19 cellular contexts compared by ENCODE assay signal in the genomic region with DNA sequence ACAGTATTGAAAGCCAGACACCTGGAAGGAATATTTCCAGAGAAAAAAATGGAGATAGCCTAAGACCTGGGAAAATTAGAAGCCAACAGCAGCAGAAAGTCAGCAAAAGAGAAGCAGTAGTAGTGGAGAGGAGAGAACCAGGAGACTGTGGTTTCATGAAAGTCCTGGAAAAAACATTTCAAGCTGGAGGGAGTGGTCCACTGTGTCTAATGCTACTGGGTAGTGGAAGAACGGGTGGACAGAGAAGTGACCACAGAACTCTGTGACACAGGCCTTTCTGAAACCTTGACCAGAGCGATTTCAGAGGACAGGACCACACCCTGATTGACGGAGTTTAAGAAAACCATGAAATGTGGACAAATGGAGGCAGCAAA. TPM values are rescaled to one million over a fixed set of nuclear protein-coding genes. Genes with fewer than 3 reads are reported as not detected.
DNase-seq lines count a peak whose midpoint lies in the region; ATAC-seq and TF ChIP-seq lines count a peak whose summit lies in the region.
"Had no signal": no experiment of that assay in that cellular context is flagged by ENCODE, and none has a peak within 500 bp of the region (broad histone marks: within the 10 kb centered on the region; RNA-seq: fewer than 3 reads in every experiment).

No MANE protein-coding gene starts in this region.

- peaks cover 7% of the 10 kb centered on the region for H3K9me3 Mint-ChIP-seq in CD4-positive, alpha-beta T cell
- no peaks in the 10 kb centered on the region for H3K9me3 Mint-ChIP-seq in HFFc6

- peak overlapping the region; percentile 44; the same call in 1 of the 2 replicates for H3K27ac ChIP-seq in C4-2B
- peak overlapping the region; percentile 45 for H3K27ac ChIP-seq in CD4-positive, alpha-beta T cell (ENCODE audit: low read depth, low read length)
- H3K27ac ChIP-seq in lung (ENCODE audit: low read depth in 1 of 2, low read length in 1 of 2): no peak overlapping the region
- H3K27ac ChIP-seq: adrenal gland, SJSA1, thoracic aorta, WERI-Rb-1 had no signal

- intact Hi-C loops in CD4-positive, alpha-beta T cell (cut with DNase I, micrococcal nuclease): no loop called here

- H3K36me3 ChIP-seq in lung (ENCODE audit: control insufficient read depth in 2 of 2, insufficient read depth in 2 of 2, low read length in 2 of 2): no peaks in the 10 kb centered on the region
- H3K36me3 ChIP-seq: adrenal gland, BE2C, SJSA1, thoracic aorta, WERI-Rb-1 had no signal

- CTCF ChIA-PET in CD4-positive, alpha-beta T cell (lab: Charles Lee): interaction anchor here (0.7 to 4.1 kb wide), 5 partner anchors 11 to 80 kb away, joined by 3 to 17 read pairs (median 4); partner anchors contain the start of gene SH3BP5

- 64 to 78% methylated on average over 3 of the region's 3 CpGs for WGBS in lung, 2 donors

- H3K4me1 ChIP-seq in lung (ENCODE audit: control insufficient read depth in 2 of 2, insufficient read depth in 2 of 2, low read length in 2 of 2): peaks cover 0 to 1% of the 10 kb centered on the region in 2 donors
- H3K4me1 ChIP-seq: BE2C, SJSA1 had no signal

- H3K27me3 Mint-ChIP-seq in CD4-positive, alpha-beta T cell: no peaks in the 10 kb centered on the region
- H3K27me3 Mint-ChIP-seq in T-helper 17 cell (no peaks in the 10 kb centered on the region), HFFc6 (ENCODE audit: insufficient read depth) (peaks cover 20% of the 10 kb centered on the region)

- TF ChIP-seq CTCF in C4-2B (conservative IDR thresholded peaks at IDR 0.05): no peak
- no peak for TF ChIP-seq CTCF in CD4-positive, alpha-beta T cell (IDR thresholded peaks at IDR 0.05)
- TF ChIP-seq CTCF in lung (IDR thresholded peaks at IDR 0.05; ENCODE audit: control extremely low read depth, extremely low read depth): no peak
- TF ChIP-seq CTCF in HFFc6 (IDR thresholded peaks at IDR 0.05): no peak

- H3K36me3 Mint-ChIP-seq in CD4-positive, alpha-beta T cell (ENCODE audit: low read depth): no peaks in the 10 kb centered on the region
- no peaks in the 10 kb centered on the region for H3K36me3 Mint-ChIP-seq in T-helper 17 cell (ENCODE audit: low read depth)
- no peaks in the 10 kb centered on the region for H3K36me3 Mint-ChIP-seq in HFFc6 (ENCODE audit: low read depth)

- H3K4me1 Mint-ChIP-seq in CD4-positive, alpha-beta T cell (ENCODE audit: low read depth): peaks cover 72% of the 10 kb centered on the region
- H3K4me1 Mint-ChIP-seq in T-helper 17 cell: peaks cover 24% of the 10 kb centered on the region
- H3K4me1 Mint-ChIP-seq in HFFc6 (ENCODE audit: low read depth): no peaks in the 10 kb centered on the region

- DNase-seq in CD4-positive, alpha-beta T cell: no peak
- DNase-seq in T-helper 17 cell: no peak
- no peak for DNase-seq in lung (ENCODE audit: low spot score)
- DNase-seq in iPS-NIHi7 (ENCODE audit: extremely low spot score): no peak
- no peak for DNase-seq in HFFc6
- no peak for DNase-seq in OCI-M2 (lab: John Stamatoyannopoulos, UW; ENCODE audit: unreplicated experiment)
- DNase-seq: adrenal gland; BE2C; kidney glomerular epithelial cell; midbrain; NCI-H1694 treated with DMSO at 0.1 percent for 48 hours; NCI-H446 treated with DMSO at 0.1 percent for 48 hours; occipital lobe; stimulated activated CD4-positive, alpha-beta T cell treated with anti-CD3 and anti-CD28 coated beads, Interleukin-4, amount 100 ng/mL, for 24 hours; stimulated activated CD8-positive, alpha-beta memory T cell treated with anti-CD3 and anti-CD28 coated beads, Interleukin-4, amount 100 ng/mL, for 48 hours; WERI-Rb-1 had no signal

- H3K4me3 Mint-ChIP-seq in CD4-positive, alpha-beta T cell: peak overlapping the region; percentile 82
- peak overlapping the region; percentile 70 for H3K4me3 Mint-ChIP-seq in T-helper 17 cell
- no peak overlapping the region for H3K4me3 Mint-ChIP-seq in HFFc6

- peak overlapping the region; percentile 79 for H3K27ac Mint-ChIP-seq in CD4-positive, alpha-beta T cell
- H3K27ac Mint-ChIP-seq in T-helper 17 cell (peak overlapping the region; percentile 72), HFFc6 (no peak overlapping the region)

- POLR2A ChIA-PET in CD4-positive, alpha-beta T cell (lab: Charles Lee): interaction anchor here (0.6 to 2.2 kb wide), 8 partner anchors 13 to 951 kb away, joined by 3 to 12 read pairs (median 4); partner anchors contain the start of gene SH3BP5

- H3K9me3 ChIP-seq in CD4-positive, alpha-beta T cell (ENCODE audit: control insufficient read depth, low read length): no peaks in the 10 kb centered on the region
- H3K9me3 ChIP-seq in T-helper 17 cell (ENCODE audit: control insufficient read depth, low read length, poor library complexity, severe bottlenecking) (peaks cover 2% of the 10 kb centered on the region), lung (ENCODE audit: control insufficient read depth in 2 of 2, insufficient read depth in 1 of 2, low read length in 1 of 2) (peaks cover 0 to 10% of the 10 kb centered on the region in 2 donors)
- H3K9me3 ChIP-seq: adrenal gland, BE2C, SJSA1, thoracic aorta had no signal

- ATAC-seq in CD4-positive, alpha-beta T cell (ENCODE audit: poor library complexity): no peak
- ATAC-seq in T-helper 17 cell (no peak), lung (ENCODE audit: insufficient read depth, low FRiP score) (peak; percentile 32)

- H3K27me3 ChIP-seq in CD4-positive, alpha-beta T cell (ENCODE audit: control insufficient read depth, insufficient read depth, low read length): no peaks in the 10 kb centered on the region
- no peaks in the 10 kb centered on the region for H3K27me3 ChIP-seq in lung (ENCODE audit: control insufficient read depth, insufficient read depth)
- H3K27me3 ChIP-seq: adrenal gland, BE2C, SJSA1 had no signal

- no peak overlapping the region for H3K4me3 ChIP-seq in lung
- H3K4me3 ChIP-seq: adrenal gland, SJSA1, thoracic aorta had no signal

RNA-seq across cellular contexts. Expression of gene SH3BP5, which starts 15.3 kb away (rescaled TPM):
- total RNA-seq in CD4-positive, alpha-beta T cell: 10 to 100 TPM; 16.8 to 17.7 TPM
- total RNA-seq in T-helper 17 cell: 10 to 100 TPM; 50.7 to 78.4 TPM
- 10 to 100 TPM; 76.2 to 76.6 TPM for total RNA-seq in lung
- polyA plus RNA-seq in lung: 10 to 100 TPM; 50.3 to 58.4 TPM
- 10 to 100 TPM; 10.8 to 14.2 (median 11.9) TPM for total RNA-seq in HFFc6 (2021; fragmentation: NEBNext Ultra II Directional; extraction: Animal tissue kit (Norgen Biotek cat#: 25700))

Comparison
In these comparisons a context has a peak if more than half of its experiments do, and no peak if none do; other contexts are left out.
1. H3K27ac ChIP-seq: peak in C4-2B (single experiment) and CD4-positive, alpha-beta T cell (single experiment); none in lung (0 of 2).